In the genomic region with DNA sequence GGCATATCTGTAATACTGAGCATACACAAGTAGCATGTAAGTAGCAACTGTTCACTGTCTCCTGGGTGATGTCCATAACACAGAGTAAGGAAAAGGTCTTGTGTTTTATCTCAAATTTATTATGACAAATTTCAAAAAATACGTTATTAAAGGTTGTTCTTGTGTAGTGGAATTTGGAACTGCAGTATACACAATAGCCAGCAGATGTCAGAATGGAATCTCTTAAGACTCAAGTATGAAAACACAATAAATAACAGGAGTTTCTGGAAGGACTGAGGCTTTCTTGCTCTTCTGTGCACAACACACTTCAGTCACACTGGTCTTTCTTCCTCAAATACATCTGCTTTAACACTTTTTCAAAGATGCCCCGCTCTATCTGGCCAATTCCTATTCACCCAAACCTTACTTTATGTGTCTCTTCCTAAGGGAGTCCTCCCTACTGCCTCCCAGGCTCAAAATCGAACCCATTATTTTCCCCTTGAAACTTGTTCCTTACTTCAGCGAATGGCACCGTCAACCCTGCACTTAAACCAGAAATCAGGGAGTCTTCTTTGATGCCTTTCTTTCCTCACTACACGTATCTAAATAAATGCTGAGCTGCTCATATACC, we compare ENCODE assay signal across 1 cellular context.
TF ChIP-seq lines count a peak whose summit lies in the region.

No MANE protein-coding gene starts in this region.

TF ChIP-seq in H1, 55 proteins besides CTCF, POLR2A, EP300 and RAD21:
- TF ChIP-seq RNF2 (IDR thresholded peaks at IDR 0.05; ENCODE audit: borderline replicate concordance, low read depth, low read length, missing control alignments, poor library complexity, severe bottlenecking) (no peak), E2F6 (IDR thresholded peaks at IDR 0.05) (no peak), TEAD4 (IDR thresholded peaks at IDR 0.05; ENCODE audit: low read depth, low read length) (no peak), SRF (IDR thresholded peaks at IDR 0.05; ENCODE audit: low read depth, low read length) (no peak), MAFK (IDR thresholded peaks at IDR 0.05; ENCODE audit: low read depth, low read length) (no peak), POLR2AphosphoS5 (IDR thresholded peaks at IDR 0.05; ENCODE audit: low read depth, low read length) (no peak), EGR1 (IDR thresholded peaks at IDR 0.05; ENCODE audit: borderline replicate concordance, low read depth, low read length) (no peak), HDAC2 (IDR thresholded peaks at IDR 0.05; ENCODE audit: borderline replicate concordance in 1 of 2, low read depth in 2 of 2, low read length in 2 of 2) (no peak), TBP (IDR thresholded peaks at IDR 0.05; ENCODE audit: low read depth, low read length) (no peak), TAF1 (IDR thresholded peaks at IDR 0.05; ENCODE audit: low read depth, low read length) (no peak), SIX5 (IDR thresholded peaks at IDR 0.05; ENCODE audit: low read depth, low read length) (no peak), CTBP2 (IDR thresholded peaks at IDR 0.05; ENCODE audit: borderline replicate concordance, insufficient read depth, insufficient read length, low read length) (no peak), SP4 (IDR thresholded peaks at IDR 0.05; ENCODE audit: low read length) (no peak), RBBP5 (IDR thresholded peaks at IDR 0.05; ENCODE audit: borderline replicate concordance, low read depth, low read length) (no peak)
